Comparison of ENCODE assay signal across 1 cellular context in genomic region chr12:57902371-57903042, GRCh38.
TF ChIP-seq lines count a peak whose summit lies in the region.

No MANE protein-coding gene starts in this region.

TF ChIP-seq in H1, 55 proteins besides CTCF, POLR2A, EP300 and RAD21:
- no peak for TF ChIP-seq RXRA (IDR thresholded peaks at IDR 0.05; ENCODE audit: insufficient read depth, low read depth, low read length)
- no peak for TF ChIP-seq MAX (IDR thresholded peaks at IDR 0.05)
- TF ChIP-seq JUND (IDR thresholded peaks at IDR 0.05; ENCODE audit: low read length): no peak
- no peak for TF ChIP-seq RBBP5 (IDR thresholded peaks at IDR 0.05; ENCODE audit: borderline replicate concordance, low read depth, low read length)
- TF ChIP-seq RNF2 (IDR thresholded peaks at IDR 0.05; ENCODE audit: borderline replicate concordance, low read depth, low read length, missing control alignments, poor library complexity, severe bottlenecking): no peak
- TF ChIP-seq MAFK (IDR thresholded peaks at IDR 0.05; ENCODE audit: low read depth, low read length): no peak
- no peak for TF ChIP-seq RFX5 (IDR thresholded peaks at IDR 0.05; ENCODE audit: borderline replicate concordance, low read depth, low read length)
- no peak for TF ChIP-seq ZNF274 (IDR thresholded peaks at IDR 0.05; ENCODE audit: borderline replicate concordance, extremely low read depth, low read length)
- TF ChIP-seq TAF7 (optimal IDR thresholded peaks at IDR 0.05; ENCODE audit: borderline replicate concordance, low read depth, low read length): no peak
- no peak for TF ChIP-seq TAF1 (IDR thresholded peaks at IDR 0.05; ENCODE audit: low read depth, low read length)
- no peak for TF ChIP-seq E2F6 (IDR thresholded peaks at IDR 0.05)
- no peak for TF ChIP-seq NRF1 (IDR thresholded peaks at IDR 0.05; ENCODE audit: low read depth, low read length)
- TF ChIP-seq SAP30 (IDR thresholded peaks at IDR 0.05; ENCODE audit: insufficient read depth, insufficient replicate concordance, low read length): no peak
- TF ChIP-seq JUN (IDR thresholded peaks at IDR 0.05; ENCODE audit: low read depth, low read length): no peak
TF ChIP-seq in H1: peak in this region for 0.
